6 cellular contexts compared by ENCODE assay signal in the genomic region with DNA sequence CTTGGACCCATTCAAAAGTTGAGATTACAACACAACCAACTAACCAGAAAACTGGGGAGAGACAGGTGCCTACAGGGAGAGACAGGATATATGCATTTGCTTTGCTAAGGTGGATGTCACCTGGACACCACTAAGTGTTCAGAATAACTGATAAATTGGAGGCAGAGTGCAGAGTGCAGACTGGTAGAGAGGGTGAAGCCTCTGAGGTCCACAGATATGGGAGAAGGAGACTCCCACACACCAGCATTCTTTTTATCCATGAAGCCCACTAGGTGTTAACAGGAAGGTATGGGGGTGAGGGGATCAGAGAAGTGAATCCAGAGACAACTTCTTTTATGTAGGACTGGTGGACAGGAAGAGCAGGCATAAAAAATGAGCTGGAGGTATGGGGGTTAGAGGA.
"Had no signal": no experiment of that assay in that cellular context is flagged by ENCODE, and none has a peak within 500 bp of the region (broad histone marks: within the 10 kb centered on the region; RNA-seq: fewer than 3 reads in every experiment).

No MANE protein-coding gene starts in this region.

- H3K27ac ChIP-seq: HL-60, KMS-11 had no signal

- DNase-seq: IMR-90, KBM-7, KG1 had no signal

- H3K9ac ChIP-seq: KMS-11 had no signal

- H3K4me2 ChIP-seq: KMS-11 had no signal

- FAIRE-seq: HTR-8/SVneo had no signal
